9 cellular contexts compared by ENCODE assay signal in genomic region chr11:118338637-118339061, GRCh38. TPM values are rescaled to one million over a fixed set of nuclear protein-coding genes. Genes with fewer than 3 reads are reported as not detected.
A peak's percentile ranks its signal among the peaks of the same experiment; 100 is the strongest.
DNase-seq lines count a peak whose midpoint lies in the region; ATAC-seq and TF ChIP-seq lines count a peak whose summit lies in the region.
"Had no signal": no experiment of that assay in that cellular context is flagged by ENCODE, and none has a peak within 500 bp of the region (broad histone marks: within the 10 kb centered on the region; RNA-seq: fewer than 3 reads in every experiment).

No MANE protein-coding gene starts in this region.

- H3K27me3 ChIP-seq in gastroesophageal sphincter (peaks cover 58% of the 10 kb centered on the region), tibial artery (peaks cover 0 to 23% of the 10 kb centered on the region in 2 donors)

- no peaks in the 10 kb centered on the region for H3K9me3 Mint-ChIP-seq in IgD-negative memory B cell

- 62 to 70% methylated on average over 2 to 5 of the region's 7 CpGs for WGBS in gastroesophageal sphincter (ENCODE audit: low coverage in 1 of 2), 2 donors

- peak; percentile 19 for ATAC-seq in gastroesophageal sphincter

- peaks cover 0 to 12% (median 9%) of the 10 kb centered on the region in 3 donors for H3K4me1 Mint-ChIP-seq in IgD-negative memory B cell

- H3K27ac Mint-ChIP-seq in IgD-negative memory B cell, result peak overlapping the region; percentile 7 to 95 (median 80)

- H3K4me3 ChIP-seq in gastroesophageal sphincter, result no peak overlapping the region
- no peak overlapping the region for H3K4me3 ChIP-seq in tibial artery

- no peak for TF ChIP-seq POLR2A in gastroesophageal sphincter (IDR thresholded peaks at IDR 0.05)

- H3K27ac ChIP-seq in gastroesophageal sphincter (no peak overlapping the region), tibial artery (no peak overlapping the region)

- H3K4me3 Mint-ChIP-seq in IgD-negative memory B cell, result peak overlapping the region in 3 of 4 donors; percentile 25 to 81 (median 62)

- no peaks in the 10 kb centered on the region for H3K36me3 ChIP-seq in gastroesophageal sphincter
- no peaks in the 10 kb centered on the region for H3K36me3 ChIP-seq in tibial artery

- H3K36me3 Mint-ChIP-seq in IgD-negative memory B cell, result no peaks in the 10 kb centered on the region

- intact Hi-C loops in tibial artery (cut with DNase I; ENCODE audit: low total_unique reads), result no loop called here

- no peaks in the 10 kb centered on the region for H3K4me1 ChIP-seq in gastroesophageal sphincter
- no peaks in the 10 kb centered on the region for H3K4me1 ChIP-seq in tibial artery

- no peaks in the 10 kb centered on the region for H3K27me3 Mint-ChIP-seq in IgD-negative memory B cell

- no peaks in the 10 kb centered on the region for H3K9me3 ChIP-seq in gastroesophageal sphincter
- no peaks in the 10 kb centered on the region for H3K9me3 ChIP-seq in tibial artery

- TF ChIP-seq CTCF in gastroesophageal sphincter (IDR thresholded peaks at IDR 0.05) (no peak), tibial artery (IDR thresholded peaks at IDR 0.05) (no peak)

- peak; percentile 89 for DNase-seq in activated CD8-positive, alpha-beta memory T cell treated with anti-CD3 and anti-CD28 coated beads for 24 hours
- DNase-seq in stimulated activated CD8-positive, alpha-beta memory T cell treated with anti-CD3 and anti-CD28 coated beads, Interleukin-7, amount 100 ng/mL, for 1 hour (ENCODE audit: low read depth in 2 of 2), result peak; percentile 75 to 79
- DNase-seq in glomerular visceral epithelial cell (ENCODE audit: extremely low spot score) (no peak), GF-D8 (lab: John Stamatoyannopoulos, UW) (no peak), tibial artery (no peak), globus pallidus (ENCODE audit: low spot score) (no peak)

- no peak for TF ChIP-seq EP300 in gastroesophageal sphincter (IDR thresholded peaks at IDR 0.05)

RNA-seq across cellular contexts. Expression of gene CD3D, which starts 3.9 kb away (rescaled TPM):
- polyA plus RNA-seq in IgD-negative memory B cell, result 31.6 TPM
- 1 to 10 TPM in 3 of 4 donors, not detected in 1; 1.5 to 1.8 (median 1.7) TPM for total RNA-seq in gastroesophageal sphincter
- total RNA-seq: epithelial cell of proximal tubule had no signal

RNA-seq across cellular contexts. Expression of gene CD3G, which starts 5.5 kb away (rescaled TPM):
- polyA plus RNA-seq in IgD-negative memory B cell, result 12.9 TPM
- total RNA-seq in gastroesophageal sphincter, result 1 to 10 TPM in 1 of 4 donors, under 1 TPM in 2, not detected in 1; 0.10 to 1.3 (median 0.46) TPM
- total RNA-seq: epithelial cell of proximal tubule had no signal

RNA-seq across cellular contexts. Expression of gene UBE4A, which starts 20.8 kb away (rescaled TPM):
- 18.3 TPM for polyA plus RNA-seq in IgD-negative memory B cell
- 10 to 100 TPM; 37.3 to 44.6 (median 42.8) TPM for total RNA-seq in gastroesophageal sphincter

RNA-seq across cellular contexts. Expression of gene CD3E, which starts 34.1 kb away (rescaled TPM):
- polyA plus RNA-seq in IgD-negative memory B cell, result 31.4 TPM
- 1 to 10 TPM in 1 of 4 donors, under 1 TPM in 2, not detected in 1; 0.77 to 2.8 (median 0.78) TPM for total RNA-seq in gastroesophageal sphincter
- total RNA-seq: epithelial cell of proximal tubule had no signal

Comparison
In these comparisons a context has a peak if more than half of its experiments do, and no peak if none do; other contexts are left out.
1. DNase-seq: peak in activated CD8-positive, alpha-beta memory T cell treated with anti-CD3 and anti-CD28 coated beads for 24 hours (single experiment) and stimulated activated CD8-positive, alpha-beta memory T cell treated with anti-CD3 and anti-CD28 coated beads, Interleukin-7, amount 100 ng/mL, for 1 hour (2 of 2); none in glomerular visceral epithelial cell (single experiment), GF-D8 (single experiment), tibial artery (0 of 2) and globus pallidus (single experiment).